8 cellular contexts compared by ENCODE assay signal in genomic region chr3:142723665-142723967, GRCh38. TPM values are rescaled to one million over a fixed set of nuclear protein-coding genes. Genes with fewer than 3 reads are reported as not detected.
DNase-seq lines count a peak whose midpoint lies in the region; ATAC-seq, FAIRE-seq and TF ChIP-seq lines count a peak whose summit lies in the region.

No MANE protein-coding gene starts in this region.

- H3K4me1 ChIP-seq in K562 (replicated peaks in 1 of 2; ENCODE audit: control insufficient read depth in 2 of 2, insufficient read depth in 2 of 2, low read length in 2 of 2) (peaks cover 5 to 11% of the 10 kb centered on the region in 2 experiments; a peak in 4 of 5 replicates), mesodermal cell (ENCODE audit: control insufficient read depth, insufficient read depth, low read length, poor library complexity, severe bottlenecking) (peaks cover 6% of the 10 kb centered on the region)

- no TSS peak for BruUV-seq in K562 (replicated peaks; lab: Mats Ljungman, UMichigan)

- FAIRE-seq in K562 (lab: Jason Lieb, UNC), result no peak

- peak; percentile 21 for ATAC-seq in GM18868 (IDR thresholded peaks at IDR 0.05; ENCODE audit: unreplicated experiment)
- peak; percentile 31 for ATAC-seq in HG03159 (IDR thresholded peaks at IDR 0.05; ENCODE audit: unreplicated experiment)
- no peak for ATAC-seq in K562
- ATAC-seq in GM21447 (IDR thresholded peaks at IDR 0.05; ENCODE audit: unreplicated experiment), result no peak
- ATAC-seq in HG03521 (IDR thresholded peaks at IDR 0.05; ENCODE audit: unreplicated experiment), result no peak
- ATAC-seq in GM21619 (IDR thresholded peaks at IDR 0.05; ENCODE audit: unreplicated experiment), result no peak

- H3K36me3 ChIP-seq in K562 (ENCODE audit: control insufficient read depth, insufficient read depth, low read length) (no peaks in the 10 kb centered on the region), mesodermal cell (ENCODE audit: control insufficient read depth, insufficient read depth, low read length) (no peaks in the 10 kb centered on the region)

- H3K9ac ChIP-seq in K562 (ENCODE audit: insufficient read depth in 1 of 2, low read depth in 2 of 2, low read length in 2 of 2), result peak overlapping the region; percentile 53 to 91; a peak in 3 of 4 replicates

- intact Hi-C loops in K562 (cut with micrococcal nuclease) (no loop called here), lower leg skin (cut with DNase I; ENCODE audit: low total_unique reads) (no loop called here)

- H3K9me3 ChIP-seq in K562 (replicated peaks; ENCODE audit: control insufficient read depth, insufficient read depth, low read depth, low read length) (no peaks in the 10 kb centered on the region), mesodermal cell (ENCODE audit: control insufficient read depth, low read length) (no peaks in the 10 kb centered on the region)

- in situ Hi-C loops in K562 (cut with MboI), result no loop called here

- POLR2A ChIA-PET in K562 (lab: Yijun Ruan, JAX), result interaction anchor here (0.6 to 2.0 kb wide), 10 partner anchors 10 to 249 kb away, joined by 3 to 14 read pairs (median 5); partner anchors contain the start of gene PLS1

- peak overlapping the region; percentile 89 for H3K4me2 ChIP-seq in K562 (ENCODE audit: insufficient read depth, low read length)

- no peaks in the 10 kb centered on the region for H4K20me1 ChIP-seq in K562 (replicated peaks; ENCODE audit: control insufficient read depth, insufficient read depth, low read length)

- CTCF ChIA-PET in K562 (lab: Yijun Ruan, JAX; ENCODE audit: low intra/inter-chr PET ratio), result no interaction called here

- peak overlapping the region; percentile 99 for H2AFZ ChIP-seq in K562 (ENCODE audit: low read depth, low read length)

- DNase-seq in K562 (ENCODE audit: extremely low read depth in 1 of 4, low spot score in 3 of 4) (no peak), lower leg skin (ENCODE audit: low spot score in 2 of 2) (no peak)

- TF ChIP-seq RAD21 in K562 (CRISPR knock-in tag; conservative IDR thresholded peaks at IDR 0.05 in 1 of 2, IDR thresholded peaks at IDR 0.05 in 1 of 2), result no peak

- peak overlapping the region; percentile 90 for H3K4me3 ChIP-seq in K562
- peak overlapping the region; percentile 73 for H3K4me3 ChIP-seq in mesodermal cell (ENCODE audit: extremely low read depth, insufficient read depth, low read length, poor library complexity, severe bottlenecking)
- H3K4me3 ChIP-seq in lower leg skin (ENCODE audit: low read depth, poor library complexity, severe bottlenecking), result no peak overlapping the region

- H3K27ac ChIP-seq in K562 (ENCODE audit: extremely low read depth, low read depth, low read length), result no peak overlapping the region; the same call in 2 of the 3 replicates
- H3K27ac ChIP-seq in mesodermal cell (ENCODE audit: low read depth, low read length, severe bottlenecking), result no peak overlapping the region

- H3K27me3 ChIP-seq in K562 (ENCODE audit: control insufficient read depth in 2 of 2, insufficient read depth in 2 of 2, low read length in 2 of 2), result no peaks in the 10 kb centered on the region

- TF ChIP-seq EP300 in K562 (IDR thresholded peaks at IDR 0.05; ENCODE audit: low read length), result no peak

- H3K79me2 ChIP-seq in K562 (ENCODE audit: control insufficient read depth, insufficient read depth, low read length), result peaks cover 21% of the 10 kb centered on the region

- 1% methylated on average over 10 of the region's 10 CpGs for WGBS in K562 (ENCODE audit: insufficient coverage, low coverage, missing lambda C conversion rate)
- WGBS in mesodermal cell (ENCODE audit: insufficient coverage in 2 of 2), 2 experiments, result 0% methylated on average over 1 to 2 of the region's 10 CpGs
- 0 to 2% methylated on average over 8 to 10 of the region's 10 CpGs for WGBS in lower leg skin, 2 donors

- TF ChIP-seq CTCF in K562 (IDR thresholded peaks at IDR 0.05 in 2 of 3, conservative IDR thresholded peaks at IDR 0.05 in 1 of 3; ENCODE audit: insufficient read depth in 2 of 3, low read depth in 1 of 3, low read length in 3 of 3) (no peak), lower leg skin (IDR thresholded peaks at IDR 0.05) (no peak)

- no peak for TF ChIP-seq POLR2A in K562 (conservative IDR thresholded peaks at IDR 0.05)
- no peak for TF ChIP-seq POLR2A in lower leg skin (IDR thresholded peaks at IDR 0.05)

- H3K9me1 ChIP-seq in K562 (ENCODE audit: control insufficient read depth, insufficient read depth, low read length), result no peaks in the 10 kb centered on the region

TF ChIP-seq in K562, 482 proteins besides CTCF, POLR2A, EP300 and RAD21 (continues in another document):
- no peak for TF ChIP-seq HDAC3 (IDR thresholded peaks at IDR 0.05; ENCODE audit: borderline replicate concordance, partially characterized antibody)
- no peak for TF ChIP-seq TFAP4 (CRISPR knock-in tag; IDR thresholded peaks at IDR 0.05; ENCODE audit: borderline replicate concordance)
- TF ChIP-seq KDM4B (IDR thresholded peaks at IDR 0.05; ENCODE audit: borderline replicate concordance in 2 of 2, low read depth in 1 of 2), result no peak
- no peak for TF ChIP-seq SIN3A (IDR thresholded peaks at IDR 0.05; ENCODE audit: borderline replicate concordance in 2 of 2, control insufficient read depth in 1 of 2, low read depth in 2 of 2, low read length in 2 of 2)
- no peak for TF ChIP-seq ZBTB7A (IDR thresholded peaks at IDR 0.05; ENCODE audit: borderline replicate concordance, control insufficient read depth, low read depth, low read length)
- TF ChIP-seq XRCC5 (IDR thresholded peaks at IDR 0.05; ENCODE audit: low read depth, low read length), result no peak
- no peak for TF ChIP-seq POLR2H (tag; IDR thresholded peaks at IDR 0.05; ENCODE audit: low read depth)
- TF ChIP-seq ZNF316 (IDR thresholded peaks at IDR 0.05), result no peak
- no peak for TF ChIP-seq RREB1 (CRISPR knock-in tag; IDR thresholded peaks at IDR 0.05)

RNA-seq across cellular contexts. Expression of gene TRPC1, which starts 0.2 kb away (rescaled TPM):
- total RNA-seq in K562 (2011; cell fraction: chromatin; rRNA removed; ENCODE audit: low replicate concordance), result 6.4 and 31.1 TPM in 2 replicates
- 3.3 and 9.9 TPM in 2 replicates for total RNA-seq in K562 (2011; cell fraction: nucleolus; rRNA removed)
- total RNA-seq in K562 (2011; cell fraction: nucleoplasm; rRNA removed), result 7.2 and 12.1 TPM in 2 replicates
- total RNA-seq in K562 (2014; rRNA removed) (2.8 and 4.1 TPM in 2 replicates), K562 (2014; rRNA removed; fragmentation: Illumina TruSeq; extraction: Trizol) (5.7 and 6.5 TPM in 2 replicates), K562 (2015; rRNA removed; fragmentation: Illumina TruSeq; extraction: Trizol) (4.1 and 6.2 TPM in 2 replicates), K562 (2021) (4.2 and 4.6 TPM in 2 replicates), lower leg skin (1 to 10 TPM; 2.7 to 5.5 (median 4.7) TPM)
- polyA plus RNA-seq in K562 (2011; rRNA removed) (1.9 and 2.0 TPM in 2 replicates), K562 (2014; fragmentation: Illumina TruSeq; extraction: Trizol) (3.0 and 3.5 TPM in 2 replicates), K562 (2014; fragmentation: Nextera tagmentation; extraction: Ambion mirVana) (1 to 10 TPM; 1.4 to 2.2 TPM), K562 (2014; rRNA removed) (2.6 and 3.5 TPM in 2 replicates)
- polyA plus RNA-seq in K562 (2011; cell fraction: cytosol; rRNA removed), result 0.49 and 0.50 TPM in 2 replicates
- polyA plus RNA-seq in K562 (2011; cell fraction: nucleus; rRNA removed), result 1.4 and 3.2 TPM in 2 replicates
- polyA plus RNA-seq in K562 (2012), result 3.2 and 3.5 TPM in 2 replicates
- 2.0 and 5.1 TPM in 2 replicates for polyA minus RNA-seq in K562 (2011; rRNA and poly(A)+ RNA removed)
- polyA minus RNA-seq in K562 (2011; cell fraction: cytosol; rRNA and poly(A)+ RNA removed), result 3.1 and 4.7 TPM in 2 replicates
- 3.9 and 4.1 TPM in 2 replicates for polyA minus RNA-seq in K562 (2011; cell fraction: nucleus; rRNA and poly(A)+ RNA removed)
- polyA plus RNA-seq in mesodermal cell (2013, experiment 1 of 2), result 28.2 TPM
- 27.5 TPM for polyA plus RNA-seq in mesodermal cell (2013, experiment 2 of 2)

Comparison
In these comparisons a context has a peak if more than half of its experiments do, and no peak if none do; other contexts are left out.
1. ATAC-seq: peak in GM18868 (single experiment) and HG03159 (single experiment); none in K562 (single experiment), GM21447 (single experiment), HG03521 (single experiment) and GM21619 (single experiment).